ENCODE assay signal across 18 cellular contexts in the genomic region with DNA sequence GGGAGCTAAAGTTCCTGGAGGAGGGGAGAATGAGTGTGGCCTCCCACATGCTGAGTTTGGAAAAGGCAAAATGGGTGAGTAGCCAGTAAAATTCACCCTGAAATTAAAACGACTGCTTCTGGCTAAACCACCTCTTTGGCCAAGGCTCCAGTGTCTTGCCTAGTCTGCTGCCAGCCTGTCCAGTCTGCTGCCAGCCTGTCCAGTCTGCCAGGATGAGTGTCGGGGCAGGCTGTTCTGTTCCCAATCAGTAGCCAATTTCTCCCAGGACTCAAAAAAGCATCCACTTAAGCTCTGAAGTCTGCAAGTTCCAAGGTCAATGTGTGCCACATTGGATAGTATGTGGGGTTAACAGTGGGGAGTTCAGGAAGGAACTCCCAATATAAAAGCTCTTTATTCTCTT.
A peak's percentile ranks its signal among the peaks of the same experiment; 100 is the strongest.
DNase-seq lines count a peak whose midpoint lies in the region; ATAC-seq and TF ChIP-seq lines count a peak whose summit lies in the region.
"Had no signal": no experiment of that assay in that cellular context is flagged by ENCODE, and none has a peak within 500 bp of the region (broad histone marks: within the 10 kb centered on the region; RNA-seq: fewer than 3 reads in every experiment).

No MANE protein-coding gene starts in this region.

- no peaks in the 10 kb centered on the region for H3K27me3 ChIP-seq in MG63
- no peaks in the 10 kb centered on the region for H3K27me3 ChIP-seq in right lobe of liver
- H3K27me3 ChIP-seq: SJSA1 had no signal

- 10% methylated on average over 2 of the region's 2 CpGs for WGBS in right lobe of liver (ENCODE audit: insufficient coverage, low coverage, low lambda C conversion rate, missing lambda C conversion rate)

- H3K36me3 ChIP-seq in MG63 (no peaks in the 10 kb centered on the region), right lobe of liver (no peaks in the 10 kb centered on the region)
- H3K36me3 ChIP-seq: SJSA1 had no signal

- H3K9me3 ChIP-seq in MG63 (no peaks in the 10 kb centered on the region), right lobe of liver (no peaks in the 10 kb centered on the region)
- H3K9me3 ChIP-seq: Caco-2, SJSA1 had no signal

- intact Hi-C loops in right lobe of liver (cut with DNase I) = no loop called here

- ATAC-seq in right lobe of liver = peak; percentile 8 to 61 (median 52)

- H3K27ac ChIP-seq in right lobe of liver (peak overlapping the region in 2 of 3 donors; percentile 26 to 67), substantia nigra (ENCODE audit: low read depth, low read length, poor library complexity, severe bottlenecking) (no peak overlapping the region)
- H3K27ac ChIP-seq: SJSA1 had no signal

- peaks cover 0 to 46% (median 20%) of the 10 kb centered on the region in 4 donors for H3K4me1 ChIP-seq in right lobe of liver
- H3K4me1 ChIP-seq: Caco-2, SJSA1 had no signal

- peak; percentile 75 for DNase-seq in MG63
- DNase-seq in cerebellar nuclear complex (lab: John Stamatoyannopoulos, UW) = peak; percentile 24 to 72
- peak in 2 of 3 donors; percentile 61 to 74 for DNase-seq in right lobe of liver
- peak in 30 of 49 donors; percentile 5 to 74 (median 34) for DNase-seq in substantia nigra (lab: John Stamatoyannopoulos, UW)
- DNase-seq in foreskin fibroblast = no peak
- no peak for DNase-seq in NCI-H146 treated with DMSO at 0.1 percent for 48 hours (lab: John Stamatoyannopoulos, UW; ENCODE audit: unreplicated experiment)
- no peak for DNase-seq in GM20000 (ENCODE audit: low spot score)
- DNase-seq: ACHN; AML-193; Caco-2; CD4-positive, CD25-positive, alpha-beta regulatory T cell; DMS153; NCI-H1092 treated with DMSO at 0.1 percent for 48 hours; NCI-H1694 treated with DMSO at 0.1 percent for 48 hours; NCI-H69; OCI-M1; RPMI8226 had no signal

- no peak overlapping the region for H3K4me3 ChIP-seq in MG63
- H3K4me3 ChIP-seq in right lobe of liver = no peak overlapping the region
- no peak overlapping the region for H3K4me3 ChIP-seq in foreskin fibroblast (ENCODE audit: low read depth in 1 of 2, low read length in 2 of 2)
- H3K4me3 ChIP-seq: SJSA1 had no signal

- no peak for TF ChIP-seq CTCF in right lobe of liver (IDR thresholded peaks at IDR 0.05)
- TF ChIP-seq CTCF in foreskin fibroblast (IDR thresholded peaks at IDR 0.05; ENCODE audit: low read depth, low read length) = no peak
- TF ChIP-seq CTCF in GM20000 (IDR thresholded peaks at IDR 0.05; ENCODE audit: extremely low read depth, missing control alignments) = no peak

- no peak for TF ChIP-seq POLR2A in right lobe of liver (IDR thresholded peaks at IDR 0.05)

Comparison
In these comparisons a context has a peak if more than half of its experiments do, and no peak if none do; other contexts are left out.
1. DNase-seq: peak in MG63 (single experiment), cerebellar nuclear complex (2 of 2), right lobe of liver (2 of 3) and substantia nigra (30 of 49); none in foreskin fibroblast (0 of 2), NCI-H146 treated with DMSO at 0.1 percent for 48 hours (single experiment) and GM20000 (single experiment).